9 cellular contexts compared by ENCODE assay signal in genomic region chr11:30488304-30488998, GRCh38.
DNase-seq lines count a peak whose midpoint lies in the region; ATAC-seq, FAIRE-seq and TF ChIP-seq lines count a peak whose summit lies in the region.
"Had no signal": no experiment of that assay in that cellular context is flagged by ENCODE, and none has a peak within 500 bp of the region (broad histone marks: within the 10 kb centered on the region; RNA-seq: fewer than 3 reads in every experiment).

No MANE protein-coding gene starts in this region.

- no peak overlapping the region for H3K4me3 ChIP-seq in SK-N-SH (ENCODE audit: low read depth in 2 of 2, low read length in 1 of 2)
- H3K4me3 ChIP-seq in K562 = no peak overlapping the region
- H3K4me3 ChIP-seq in HepG2 (replicated peaks in 1 of 3; ENCODE audit: insufficient read depth in 1 of 3, low read depth in 2 of 3, low read length in 3 of 3) = peak overlapping the region; percentile 32 to 52 (median 38); a peak in 5 of 6 replicates

- intact Hi-C loops in K562 (cut with micrococcal nuclease) = no loop called here
- intact Hi-C loops in HepG2 (cut with micrococcal nuclease; ENCODE audit: unreplicated experiment) = no loop called here
- intact Hi-C loops in head of caudate nucleus (cut with DNase I) = no loop called here

- H3K27me3 ChIP-seq in SK-N-SH (ENCODE audit: insufficient read depth) (no peaks in the 10 kb centered on the region), K562 (ENCODE audit: control insufficient read depth in 2 of 2, insufficient read depth in 2 of 2, low read length in 2 of 2) (no peaks in the 10 kb centered on the region), HepG2 (ENCODE audit: control insufficient read depth in 1 of 2, insufficient read depth in 2 of 2, low read length in 2 of 2) (no peaks in the 10 kb centered on the region)

- H3K27ac ChIP-seq in SK-N-SH (ENCODE audit: low read depth in 2 of 2, low read length in 1 of 2) (peak overlapping the region in 1 of 2 experiments; percentile 40; a peak in 1 of 4 replicates), K562 (ENCODE audit: extremely low read depth, low read depth, low read length) (no peak overlapping the region), HepG2 (ENCODE audit: extremely low read length, insufficient read depth, low read length) (peak overlapping the region; percentile 46)

- H3K4me1 ChIP-seq in SK-N-SH (ENCODE audit: control insufficient read depth in 1 of 2, insufficient read depth in 2 of 2, low read depth in 1 of 2, low read length in 1 of 2) = peaks cover 7% of the 10 kb centered on the region in 2 experiments; a peak in 2 of 4 replicates
- H3K4me1 ChIP-seq in K562 (replicated peaks in 1 of 2; ENCODE audit: control insufficient read depth in 2 of 2, insufficient read depth in 2 of 2, low read length in 2 of 2) = no peaks in the 10 kb centered on the region
- peaks cover 32% of the 10 kb centered on the region for H3K4me1 ChIP-seq in HepG2 (ENCODE audit: insufficient read depth, low read length)

- no peaks in the 10 kb centered on the region for H3F3A ChIP-seq in SK-N-SH (replicated peaks; ENCODE audit: insufficient read depth)

- no peaks in the 10 kb centered on the region for H3K79me2 ChIP-seq in SK-N-SH (ENCODE audit: insufficient read depth)
- no peaks in the 10 kb centered on the region for H3K79me2 ChIP-seq in K562 (ENCODE audit: control insufficient read depth, insufficient read depth, low read length)
- no peaks in the 10 kb centered on the region for H3K79me2 ChIP-seq in HepG2 (ENCODE audit: insufficient read depth, low read length)

- TF ChIP-seq POLR2A in K562 (conservative IDR thresholded peaks at IDR 0.05) = no peak
- TF ChIP-seq POLR2A in HepG2 (IDR thresholded peaks at IDR 0.05; ENCODE audit: insufficient read depth in 1 of 2, low read depth in 2 of 2, low read length in 2 of 2) = no peak

- no peak for TF ChIP-seq CTCF in SK-N-SH (IDR thresholded peaks at IDR 0.05)
- TF ChIP-seq CTCF in K562 (IDR thresholded peaks at IDR 0.05 in 2 of 3, conservative IDR thresholded peaks at IDR 0.05 in 1 of 3; ENCODE audit: insufficient read depth in 2 of 3, low read depth in 1 of 3, low read length in 3 of 3) = no peak
- TF ChIP-seq CTCF in HepG2 (CRISPR knock-in tag; IDR thresholded peaks at IDR 0.05) = no peak

- TF ChIP-seq EP300 in SK-N-SH (IDR thresholded peaks at IDR 0.05; ENCODE audit: borderline replicate concordance in 1 of 2, low read depth in 1 of 2, low read length in 1 of 2) (no peak), K562 (IDR thresholded peaks at IDR 0.05; ENCODE audit: low read length) (no peak), HepG2 (IDR thresholded peaks at IDR 0.05; ENCODE audit: low read depth in 2 of 2, low read length in 2 of 2) (peak in 1 of 2 experiments; percentile 75; a peak in 2 of 4 replicates), HepG2 (CRISPR knock-in tag; IDR thresholded peaks at IDR 0.05; ENCODE audit: borderline replicate concordance) (no peak)

- FAIRE-seq in K562 (lab: Jason Lieb, UNC) (no peak), HepG2 (lab: Jason Lieb, UNC) (peak; percentile 76), urothelium cell line (lab: Jason Lieb, UNC) (no peak)

- H3K9ac ChIP-seq in SK-N-SH (no peak overlapping the region), K562 (ENCODE audit: insufficient read depth in 1 of 2, low read depth in 2 of 2, low read length in 2 of 2) (no peak overlapping the region), HepG2 (ENCODE audit: insufficient read depth, low read depth, low read length) (no peak overlapping the region)

- in situ Hi-C loops in K562 (cut with MboI) (no loop called here), HepG2 (cut with HindIII; ENCODE audit: extremely low pct_ligation_motif_present, low pct_unique_long_range_greater_than_20kb) (no loop called here)

- H3K4me2 ChIP-seq in SK-N-SH = peak overlapping the region; percentile 28; the same call in 1 of the 2 replicates
- no peak overlapping the region for H3K4me2 ChIP-seq in K562 (ENCODE audit: insufficient read depth, low read length)
- peak overlapping the region; percentile 70 for H3K4me2 ChIP-seq in HepG2 (ENCODE audit: low read depth, low read length)

- no peaks in the 10 kb centered on the region for H3K9me3 ChIP-seq in SK-N-SH
- no peaks in the 10 kb centered on the region for H3K9me3 ChIP-seq in K562 (replicated peaks; ENCODE audit: control insufficient read depth, insufficient read depth, low read depth, low read length)
- H3K9me3 ChIP-seq in HepG2 (ENCODE audit: low read length) = no peaks in the 10 kb centered on the region

- WGBS in SK-N-SH (ENCODE audit: low lambda C conversion rate) = 24% methylated on average over 8 of the region's 8 CpGs
- WGBS in K562 (ENCODE audit: insufficient coverage, low coverage, missing lambda C conversion rate) = under 1% methylated on average over 8 of the region's 8 CpGs
- under 1% methylated on average over 8 of the region's 8 CpGs for WGBS in HepG2 (ENCODE audit: low lambda C conversion rate)

- TF ChIP-seq RAD21 in SK-N-SH (IDR thresholded peaks at IDR 0.05; ENCODE audit: low read length) = no peak
- TF ChIP-seq RAD21 in K562 (CRISPR knock-in tag; conservative IDR thresholded peaks at IDR 0.05 in 1 of 2, IDR thresholded peaks at IDR 0.05 in 1 of 2) = no peak
- TF ChIP-seq RAD21 in HepG2 (CRISPR knock-in tag; IDR thresholded peaks at IDR 0.05) = no peak

- H2AFZ ChIP-seq in SK-N-SH (ENCODE audit: low read depth) (no peak overlapping the region), K562 (ENCODE audit: low read depth, low read length) (no peak overlapping the region), HepG2 (ENCODE audit: low read length) (no peak overlapping the region)

- POLR2A ChIA-PET in SK-N-SH (lab: Yijun Ruan, JAX) = no interaction called here
- POLR2A ChIA-PET in K562 (lab: Yijun Ruan, JAX) = no interaction called here
- POLR2A ChIA-PET in HepG2 (lab: Yijun Ruan, JAX) = interaction anchor here (1.2 kb wide), 1 partner anchor 165 kb away, joined by 4 read pairs; the partner anchor contains the start of gene ARL14EP

- DNase-seq in SK-N-SH (peak; percentile 42), K562 (ENCODE audit: extremely low read depth in 1 of 4, low spot score in 3 of 4) (no peak), HepG2 (ENCODE audit: low spot score) (peak; percentile 93), urothelium cell line (ENCODE audit: low spot score) (peak; percentile 13), head of caudate nucleus (no peak)
- DNase-seq: activated naive CD8-positive, alpha-beta T cell treated with anti-CD3 and anti-CD28 coated beads, Interleukin-2, amount 10 ng/mL, durations not matched to agents 7 days and 5 days had no signal

- no peaks in the 10 kb centered on the region for H3K9me1 ChIP-seq in K562 (ENCODE audit: control insufficient read depth, insufficient read depth, low read length)

- ATAC-seq in SK-N-SH treated with all-trans-retinoic acid at 6 μM for 48 hours (no peak; the same call in 2 of the 3 replicates), K562 (no peak), HepG2 (peak; percentile 96), GM21367 (IDR thresholded peaks at IDR 0.05; ENCODE audit: unreplicated experiment) (no peak), HG02885 (IDR thresholded peaks at IDR 0.05; ENCODE audit: poor library complexity, unreplicated experiment) (no peak)

- H3K9me2 ChIP-seq in SK-N-SH = no peaks in the 10 kb centered on the region

- H3K36me3 ChIP-seq in SK-N-SH (replicated peaks in 1 of 2; ENCODE audit: control insufficient read depth in 1 of 2, insufficient read depth in 2 of 2, low read length in 1 of 2) (no peaks in the 10 kb centered on the region), K562 (ENCODE audit: control insufficient read depth, insufficient read depth, low read length) (no peaks in the 10 kb centered on the region), HepG2 (replicated peaks in 1 of 2; ENCODE audit: control insufficient read depth in 1 of 2, insufficient read depth in 2 of 2, low read length in 2 of 2) (no peaks in the 10 kb centered on the region)

- H4K20me1 ChIP-seq in SK-N-SH (ENCODE audit: insufficient read depth) = no peaks in the 10 kb centered on the region
- no peaks in the 10 kb centered on the region for H4K20me1 ChIP-seq in K562 (replicated peaks; ENCODE audit: control insufficient read depth, insufficient read depth, low read length)
- no peaks in the 10 kb centered on the region for H4K20me1 ChIP-seq in HepG2 (ENCODE audit: insufficient read depth, low read length)

- no TSS peak for BruUV-seq in K562 (replicated peaks; lab: Mats Ljungman, UMichigan)
- BruUV-seq in HepG2 (replicated peaks; lab: Mats Ljungman, UMichigan) = no TSS peak

- CTCF ChIA-PET in SK-N-SH (lab: Yijun Ruan, JAX) = interaction anchor here (0.6 kb wide), 1 partner anchor 373 kb away, joined by 3 read pairs; no protein-coding TSS in a partner anchor
- CTCF ChIA-PET in K562 (lab: Yijun Ruan, JAX; ENCODE audit: low intra/inter-chr PET ratio) = no interaction called here
- CTCF ChIA-PET in HepG2 (lab: Yijun Ruan, JAX; ENCODE audit: low intra/inter-chr PET ratio, low total read pairs) = no interaction called here

TF ChIP-seq in SK-N-SH, 30 proteins besides CTCF, POLR2A, EP300 and RAD21 (continues in another document):
- TF ChIP-seq RCOR1 (IDR thresholded peaks at IDR 0.05; ENCODE audit: low read length) (no peak), TEAD4 (IDR thresholded peaks at IDR 0.05; ENCODE audit: borderline replicate concordance, insufficient read depth) (no peak), MEF2A (IDR thresholded peaks at IDR 0.05; ENCODE audit: borderline replicate concordance, low read depth) (no peak), FOXJ3 (CRISPR knock-in tag; IDR thresholded peaks at IDR 0.05) (no peak)

TF ChIP-seq in SK-N-SH treated with all-trans-retinoic acid at 6 μM for 48 hours, 23 proteins besides CTCF, POLR2A, EP300 and RAD21 (continues in another document):
- TF ChIP-seq ZNF565 (CRISPR knock-in tag; conservative IDR thresholded peaks at IDR 0.05; ENCODE audit: low read depth) = no peak
- no peak for TF ChIP-seq TOX (CRISPR knock-in tag; IDR thresholded peaks at IDR 0.05; ENCODE audit: borderline replicate concordance)
- TF ChIP-seq GLIS3 (CRISPR knock-in tag; IDR thresholded peaks at IDR 0.05) = no peak
- TF ChIP-seq CSDC2 (CRISPR knock-in tag; IDR thresholded peaks at IDR 0.05) = no peak

TF ChIP-seq in K562, 482 proteins besides CTCF, POLR2A, EP300 and RAD21 (continues in another document):
- peak; percentile 30; the same call in 1 of the 2 replicates for TF ChIP-seq NFIC (IDR thresholded peaks at IDR 0.05)

TF ChIP-seq in HepG2, 621 proteins besides CTCF, POLR2A, EP300 and RAD21 (continues in another document):
- TF ChIP-seq WIZ (CRISPR knock-in tag; IDR thresholded peaks at IDR 0.05) = no peak

Comparison
In these comparisons a context has a peak if more than half of its experiments do, and no peak if none do; other contexts are left out.
1. DNase-seq: peak in SK-N-SH (single experiment), HepG2 (single experiment) and urothelium cell line (single experiment); none in K562 (0 of 4) and head of caudate nucleus (0 of 42).
2. H3K4me3 ChIP-seq: peak in HepG2 (3 of 3); none in SK-N-SH (0 of 2) and K562 (single experiment).